23 cellular contexts compared by ENCODE assay signal in the genomic region with DNA sequence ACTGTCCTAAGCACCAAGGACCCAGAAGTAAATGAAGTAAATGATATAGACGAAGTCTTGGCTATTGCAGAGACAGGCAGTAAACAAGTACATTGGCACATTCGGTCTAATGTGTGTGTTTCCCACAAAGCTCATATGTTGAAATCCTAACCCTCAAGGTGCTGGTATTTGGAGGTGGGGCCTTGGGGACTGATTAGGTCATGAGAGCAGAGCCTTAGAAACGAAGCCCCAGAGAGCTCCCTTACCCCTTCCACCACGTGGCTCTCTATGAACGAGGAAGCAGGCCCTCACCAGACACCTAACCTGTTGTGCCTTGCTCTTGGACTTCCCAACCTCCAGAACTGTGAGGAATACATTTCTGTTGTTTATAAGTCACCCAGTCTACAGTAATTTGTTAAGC. TPM values are rescaled to one million over a fixed set of nuclear protein-coding genes. Genes with fewer than 3 reads are reported as not detected.
DNase-seq lines count a peak whose midpoint lies in the region; ATAC-seq and TF ChIP-seq lines count a peak whose summit lies in the region.
"Had no signal": no experiment of that assay in that cellular context is flagged by ENCODE, and none has a peak within 500 bp of the region (broad histone marks: within the 10 kb centered on the region; RNA-seq: fewer than 3 reads in every experiment).

No MANE protein-coding gene starts in this region.

- H3K4me3 ChIP-seq in GM23248 (no peak overlapping the region), fibroblast of lung (replicated peaks in 1 of 4; ENCODE audit: control extremely low read depth in 1 of 4, insufficient read depth in 1 of 4, low read depth in 3 of 4, low read length in 4 of 4) (no peak overlapping the region)
- H3K4me3 ChIP-seq: GM12878 had no signal

- H2BK12ac ChIP-seq in H9 (ENCODE audit: insufficient read length, low read depth, low read length): no peak overlapping the region

- peaks cover 4 to 6% of the 10 kb centered on the region in 2 experiments; a peak in 3 of 5 replicates for H3K9me3 Mint-ChIP-seq in H9

- H4K8ac ChIP-seq in H9 (replicated peaks; ENCODE audit: insufficient read length, low read depth, low read length): no peak overlapping the region

- peak overlapping the region; percentile 93 for H3K27ac ChIP-seq in GM23248
- peak overlapping the region; percentile 13 for H3K27ac ChIP-seq in fibroblast of lung (ENCODE audit: insufficient read depth, low read length)
- no peak overlapping the region for H3K27ac ChIP-seq in H9 (ENCODE audit: insufficient read length, low read depth, low read length)

- H4K91ac ChIP-seq in H9 (ENCODE audit: insufficient read length, low read depth, low read length): no peak overlapping the region

- H3K23me2 ChIP-seq in H9 (ENCODE audit: insufficient read length, low read depth, low read length, poor library complexity, severe bottlenecking): no peaks in the 10 kb centered on the region

- in situ Hi-C loops in GM23248 (cut with MboI): no loop called here

- H3K4me3 Mint-ChIP-seq in H9: no peak overlapping the region; a peak in 1 of 5 replicates
- H3K4me3 Mint-ChIP-seq: activated T-cell treated with anti-CD3 and anti-CD28 coated beads, Interleukin-2, amount 50 U/mL, for 72 hours; CD8-positive, alpha-beta memory T cell had no signal

- H4K20me1 ChIP-seq in GM23248 (ENCODE audit: insufficient read depth) (no peaks in the 10 kb centered on the region), fibroblast of lung (ENCODE audit: control insufficient read depth, extremely low read depth, insufficient read depth, low read length) (no peaks in the 10 kb centered on the region), H9 (ENCODE audit: control insufficient read depth, insufficient read depth, insufficient read length) (no peaks in the 10 kb centered on the region)

- WGBS in GM23248 (ENCODE audit: low coverage in 1 of 2, low lambda C conversion rate in 2 of 2, missing lambda C conversion rate in 2 of 2), 2 experiments: 83 to 86% methylated on average over 5 of the region's 5 CpGs
- WGBS in H9 (ENCODE audit: extremely low coverage, insufficient read length, low lambda C conversion rate): no CpG with 5 or more reads among the region's 5 CpGs

- TF ChIP-seq CTCF in fibroblast of lung (conservative IDR thresholded peaks at IDR 0.05 in 1 of 2, IDR thresholded peaks at IDR 0.05 in 1 of 2; ENCODE audit: low read depth in 1 of 2, low read length in 2 of 2): no peak
- TF ChIP-seq CTCF in H9 (conservative IDR thresholded peaks at IDR 0.05): no peak

- no peak overlapping the region for H3K56ac ChIP-seq in H9 (ENCODE audit: insufficient read length, low read depth, low read length)

- H3K36me3 ChIP-seq in GM23248 (ENCODE audit: low read depth) (peaks cover 28% of the 10 kb centered on the region; the same call in 1 of the 2 replicates), fibroblast of lung (ENCODE audit: control insufficient read depth, insufficient read depth, low read length) (no peaks in the 10 kb centered on the region)

- H3K27me3 ChIP-seq in GM23248 (replicated peaks; ENCODE audit: insufficient read depth) (no peaks in the 10 kb centered on the region), fibroblast of lung (ENCODE audit: control insufficient read depth, insufficient read depth, low read length) (no peaks in the 10 kb centered on the region), H9 (ENCODE audit: insufficient read depth, low read length) (no peaks in the 10 kb centered on the region)

- H3K4me1 ChIP-seq in GM23248 (ENCODE audit: insufficient read depth) (peaks cover 94% of the 10 kb centered on the region), fibroblast of lung (ENCODE audit: control insufficient read depth, extremely low read depth, insufficient read depth, low read length) (peaks cover 38% of the 10 kb centered on the region), H9 (ENCODE audit: insufficient read depth, low read length) (peaks cover 24% of the 10 kb centered on the region)

- H3K4me1 Mint-ChIP-seq in H9: peaks cover 63 to 76% of the 10 kb centered on the region in 2 experiments
- H3K4me1 Mint-ChIP-seq: CD8-positive, alpha-beta memory T cell had no signal

- H2BK5ac ChIP-seq in H9 (ENCODE audit: insufficient read length, low read length): no peak overlapping the region

- H3K4me2 ChIP-seq in GM23248 (ENCODE audit: unreplicated experiment): no peak overlapping the region
- no peak overlapping the region for H3K4me2 ChIP-seq in fibroblast of lung (ENCODE audit: extremely low read depth, insufficient read depth, low read length)
- no peak overlapping the region for H3K4me2 ChIP-seq in H9 (ENCODE audit: insufficient read depth, insufficient read length, low read length)

- no peak for ATAC-seq in HG03520 (IDR thresholded peaks at IDR 0.05; ENCODE audit: unreplicated experiment)
- no peak for ATAC-seq in GM21381 (IDR thresholded peaks at IDR 0.05; ENCODE audit: unreplicated experiment)
- ATAC-seq: activated T-cell treated with anti-CD3 and anti-CD28 coated beads, Interleukin-2, amount 50 U/mL, for 72 hours; GM12878; right cardiac atrium had no signal

- H3K79me1 ChIP-seq in H9 (ENCODE audit: insufficient read depth, low read depth, low read length, poor library complexity, severe bottlenecking): no peaks in the 10 kb centered on the region

- peak; percentile 65 for DNase-seq in GM23248
- peak; percentile 95 for DNase-seq in amniotic epithelial cell (ENCODE audit: low read depth)
- DNase-seq in fibroblast of lung (ENCODE audit: low read depth in 2 of 2): peak; percentile 56 to 60
- DNase-seq in renal cortical epithelial cell (ENCODE audit: low read depth): peak; percentile 48
- no peak for DNase-seq in amniotic stem cell (lab: John Stamatoyannopoulos, UW)
- no peak for DNase-seq in H9
- DNase-seq: activated CD4-positive, alpha-beta T cell treated with anti-CD3 and anti-CD28 coated beads for 1 hour; activated CD8-positive, alpha-beta memory T cell treated with anti-CD3 and anti-CD28 coated beads for 24 hours; activated naive CD4-positive, alpha-beta T cell treated with anti-CD3 and anti-CD28 coated beads, Interleukin-2, amount 50 U/mL, for 16 hours; activated T-cell treated with anti-CD3 and anti-CD28 coated beads, Interleukin-2, amount 50 U/mL, for 72 hours; CD8-positive, alpha-beta memory T cell; DMS53; foreskin melanocyte; kidney; NCI-H1436; NCI-H526 treated with DMSO at 0.1 percent for 48 hours; occipital lobe; right cardiac atrium; SHP77 had no signal

- peaks cover 1% of the 10 kb centered on the region; the same call in 1 of the 2 replicates for H3K27me3 Mint-ChIP-seq in H9 (ENCODE audit: low read depth)

- H3K23ac ChIP-seq in H9 (ENCODE audit: insufficient read length, low read depth, low read length): no peak overlapping the region

- H2BK120ac ChIP-seq in H9 (ENCODE audit: low read depth, low read length, poor library complexity, severe bottlenecking): no peak overlapping the region

- H2AFZ ChIP-seq in GM23248 (no peak overlapping the region), fibroblast of lung (ENCODE audit: low read length) (no peak overlapping the region), H9 (ENCODE audit: low read length) (no peak overlapping the region)

- no peak overlapping the region for H2BK20ac ChIP-seq in H9 (ENCODE audit: low read depth, low read length, poor library complexity, severe bottlenecking)

- H3T11ph ChIP-seq in H9 (ENCODE audit: low read length): no peak overlapping the region

- H2BK15ac ChIP-seq in H9 (ENCODE audit: low read depth, low read length): no peak overlapping the region

- H2AK5ac ChIP-seq in H9 (ENCODE audit: insufficient read length, low read length): no peak overlapping the region

- H3F3A ChIP-seq in GM23248 (ENCODE audit: insufficient read depth): peaks cover 91% of the 10 kb centered on the region

- no peak overlapping the region for H4K5ac ChIP-seq in H9 (ENCODE audit: insufficient read length, low read depth, low read length)

- H3K36me3 Mint-ChIP-seq in H9 (ENCODE audit: insufficient read depth in 1 of 3, low read depth in 3 of 3): peaks cover 4 to 11% (median 10%) of the 10 kb centered on the region in 3 experiments; a peak in 6 of 7 replicates

- no peak overlapping the region for H3K14ac ChIP-seq in H9 (ENCODE audit: insufficient read depth, low read length)

- peak overlapping the region; percentile 49 for H3K9ac ChIP-seq in GM23248
- H3K9ac ChIP-seq in fibroblast of lung (ENCODE audit: insufficient read depth, low read length): no peak overlapping the region
- no peak overlapping the region for H3K9ac ChIP-seq in H9 (ENCODE audit: extremely low read depth, insufficient read length, low read length)

- H3K4ac ChIP-seq in H9 (ENCODE audit: low read depth, low read length): no peak overlapping the region

- H3K27ac Mint-ChIP-seq in H9: peak overlapping the region in 1 of 3 experiments; percentile 19; a peak in 2 of 7 replicates
- H3K27ac Mint-ChIP-seq: activated T-cell treated with anti-CD3 and anti-CD28 coated beads, Interleukin-2, amount 50 U/mL, for 72 hours; CD8-positive, alpha-beta memory T cell had no signal

- H3K9me3 ChIP-seq in GM23248 (ENCODE audit: low read depth): no peaks in the 10 kb centered on the region
- H3K9me3 ChIP-seq in fibroblast of lung (ENCODE audit: control insufficient read depth, insufficient read depth, low read depth, low read length): no peaks in the 10 kb centered on the region
- no peaks in the 10 kb centered on the region for H3K9me3 ChIP-seq in H9 (ENCODE audit: control insufficient read depth, low read depth, low read length)

- no peak overlapping the region for H3K18ac ChIP-seq in H9 (ENCODE audit: insufficient read length, low read depth, low read length)

- H3K79me2 ChIP-seq in GM23248 (ENCODE audit: insufficient read depth) (peaks cover 100% of the 10 kb centered on the region), fibroblast of lung (ENCODE audit: control insufficient read depth, insufficient read depth, low read length) (peaks cover 68% of the 10 kb centered on the region), H9 (ENCODE audit: insufficient read depth, low read length) (no peaks in the 10 kb centered on the region)

- H3K9me2 ChIP-seq in GM23248 (ENCODE audit: insufficient read depth): no peaks in the 10 kb centered on the region

RNA-seq across cellular contexts. Expression of gene CLMP, which starts 14.9 kb away (rescaled TPM):
- 195 and 215 TPM in 2 replicates for total RNA-seq in GM23248 (2014; rRNA removed; shearing (Covaris generic))
- polyA plus RNA-seq in GM23248 (2016; fragmentation: Nextera tagmentation; extraction: Ambion mirVana): 159 and 166 TPM in 2 replicates
- total RNA-seq in fibroblast of lung: 84.5 and 107 TPM in 2 replicates
- 151 and 243 TPM in 2 replicates for polyA plus RNA-seq in fibroblast of lung
- 74.4 and 134 TPM in 2 replicates for polyA plus RNA-seq in fibroblast of lung (2012)
- 180 and 200 TPM in 2 replicates for polyA minus RNA-seq in fibroblast of lung (ENCODE audit: low replicate concordance)
- 22.7 and 48.9 TPM in 2 replicates for total RNA-seq in renal cortical epithelial cell
- total RNA-seq in H9 (2021): 11.8 and 13.8 TPM in 2 replicates
- total RNA-seq: lung microvascular endothelial cell had no signal

Comparison
In these comparisons a context has a peak if more than half of its experiments do, and no peak if none do; other contexts are left out.
1. DNase-seq: peak in GM23248 (single experiment), amniotic epithelial cell (single experiment), fibroblast of lung (2 of 2) and renal cortical epithelial cell (single experiment); none in amniotic stem cell (single experiment) and H9 (single experiment).